ENCODE assay signal across 23 cellular contexts in the genomic region with DNA sequence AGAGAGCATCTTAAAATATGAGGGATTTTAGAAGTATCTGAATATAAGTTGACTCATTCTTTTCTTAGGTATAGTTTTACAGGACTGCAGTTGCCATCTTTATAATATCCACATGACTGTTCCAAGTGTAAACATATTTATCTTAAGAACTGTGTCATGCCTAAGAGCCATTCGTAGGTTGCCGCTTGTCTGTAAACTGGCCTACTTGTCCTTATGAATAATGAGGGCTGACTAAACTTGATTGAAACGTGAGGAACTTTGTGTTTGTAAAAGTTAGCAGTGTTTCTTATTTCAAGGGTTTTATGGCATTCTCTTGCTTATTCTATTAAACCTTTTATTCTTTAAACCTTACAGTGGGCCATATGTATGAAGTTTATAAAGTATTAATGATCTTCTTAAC.
DNase-seq lines count a peak whose midpoint lies in the region; ATAC-seq and TF ChIP-seq lines count a peak whose summit lies in the region.
"Had no signal": no experiment of that assay in that cellular context is flagged by ENCODE, and none has a peak within 500 bp of the region (broad histone marks: within the 10 kb centered on the region; RNA-seq: fewer than 3 reads in every experiment).

No MANE protein-coding gene starts in this region.

- H4K20me1 ChIP-seq in smooth muscle cell (ENCODE audit: low read depth), result no peaks in the 10 kb centered on the region

- H3K9me3 ChIP-seq in cardiac muscle cell (ENCODE audit: low read depth) (no peaks in the 10 kb centered on the region), heart right ventricle (peaks cover 0 to 6% (median 0%) of the 10 kb centered on the region in 11 donors), smooth muscle cell (replicated peaks; ENCODE audit: low read depth) (no peaks in the 10 kb centered on the region), testis (no peaks in the 10 kb centered on the region)
- H3K9me3 ChIP-seq: Caco-2, SJCRH30 had no signal

- H3K27me3 ChIP-seq in cardiac muscle cell (no peaks in the 10 kb centered on the region), heart right ventricle (no peaks in the 10 kb centered on the region), smooth muscle cell (ENCODE audit: low read depth) (no peaks in the 10 kb centered on the region), testis (no peaks in the 10 kb centered on the region)
- H3K27me3 ChIP-seq: SJCRH30 had no signal

- H3F3A ChIP-seq in smooth muscle cell (ENCODE audit: low read depth), result no peaks in the 10 kb centered on the region

- H3K9ac ChIP-seq in smooth muscle cell (ENCODE audit: low read depth), result no peak overlapping the region

- TF ChIP-seq CTCF in cardiac muscle cell (IDR thresholded peaks at IDR 0.05; ENCODE audit: low read depth, low read length), result no peak
- no peak for TF ChIP-seq CTCF in heart right ventricle (IDR thresholded peaks at IDR 0.05)
- TF ChIP-seq CTCF in fibroblast of the aortic adventitia (IDR thresholded peaks at IDR 0.05; ENCODE audit: insufficient read depth, low read length), result no peak
- no peak for TF ChIP-seq CTCF in smooth muscle cell (IDR thresholded peaks at IDR 0.05; ENCODE audit: borderline replicate concordance, insufficient read depth, poor library complexity, severe bottlenecking)
- no peak for TF ChIP-seq CTCF in testis (IDR thresholded peaks at IDR 0.05)

- DNase-seq in cardiac muscle cell (ENCODE audit: low read depth in 1 of 2, low spot score in 1 of 2) (peak in 1 of 2 donors; percentile 23), heart right ventricle (no peak), astrocyte of the hippocampus (ENCODE audit: low read depth, low spot score) (peak; percentile 15), fibroblast of the aortic adventitia (ENCODE audit: low read depth) (peak; percentile 36), smooth muscle cell (lab: John Stamatoyannopoulos, UW; ENCODE audit: unreplicated experiment) (no peak), testis (no peak), NCI-H1048 (lab: John Stamatoyannopoulos, UW) (no peak)
- DNase-seq: activated CD4-positive, alpha-beta T cell treated with anti-CD3 and anti-CD28 coated beads for 48 hours; activated naive CD8-positive, alpha-beta T cell treated with anti-CD3 and anti-CD28 coated beads, Interleukin-2, amount 10 ng/mL, durations not matched to agents 7 days and 5 days; Caco-2; dermis blood vessel endothelial cell; DND-41; kidney glomerular epithelial cell; NCI-H2081 treated with DMSO at 0.1 percent for 48 hours; NCI-H446; SJCRH30; stimulated activated CD4-positive, alpha-beta T cell treated with anti-CD3 and anti-CD28 coated beads, Interleukin-15, amount 100 ng/mL, for 24 hours; stimulated activated CD8-positive, alpha-beta memory T cell treated with anti-CD3 and anti-CD28 coated beads, Interleukin-4, amount 100 ng/mL, for 48 hours; T-cell; trophoblast cell had no signal

- ATAC-seq in heart right ventricle (no peak), HG03469 (IDR thresholded peaks at IDR 0.05; ENCODE audit: unreplicated experiment) (no peak)
- ATAC-seq: activated T-helper 17 cell treated with anti-CD3 and anti-CD28 coated beads, Interleukin-2, amount 50 U/mL, for 72 hours; HepG2; T-cell had no signal

- 45 to 48% methylated on average over 3 of the region's 3 CpGs for WGBS in heart right ventricle, 2 donors
- 31% methylated on average over 3 of the region's 3 CpGs for WGBS in smooth muscle cell (ENCODE audit: low lambda C conversion rate)
- WGBS in testis, 2 donors, result 75 to 94% methylated on average over 3 of the region's 3 CpGs

- H3K4me3 ChIP-seq in cardiac muscle cell (no peak overlapping the region), heart right ventricle (no peak overlapping the region), fibroblast of the aortic adventitia (ENCODE audit: low read depth, low read length) (no peak overlapping the region), smooth muscle cell (no peak overlapping the region), testis (no peak overlapping the region)
- H3K4me3 ChIP-seq: SJCRH30 had no signal

- H2AFZ ChIP-seq in smooth muscle cell (ENCODE audit: low read depth), result no peak overlapping the region

- H3K4me1 ChIP-seq in cardiac muscle cell (ENCODE audit: low read depth) (peaks cover 17% of the 10 kb centered on the region), heart right ventricle (peaks cover 0 to 16% (median 12%) of the 10 kb centered on the region in 9 donors), smooth muscle cell (ENCODE audit: low read depth) (no peaks in the 10 kb centered on the region), testis (peaks cover under 1% of the 10 kb centered on the region)
- H3K4me1 ChIP-seq: Caco-2, SJCRH30 had no signal

- H3K36me3 ChIP-seq in cardiac muscle cell, result no peaks in the 10 kb centered on the region
- H3K36me3 ChIP-seq in heart right ventricle, result peaks cover 0 to 11% (median 0%) of the 10 kb centered on the region in 9 donors
- no peaks in the 10 kb centered on the region for H3K36me3 ChIP-seq in smooth muscle cell (ENCODE audit: low read depth)
- no peaks in the 10 kb centered on the region for H3K36me3 ChIP-seq in testis (ENCODE audit: low read depth, missing control alignments)
- H3K36me3 ChIP-seq: SJCRH30 had no signal

- H3K79me2 ChIP-seq in smooth muscle cell (ENCODE audit: low read depth), result peaks cover 4% of the 10 kb centered on the region

- intact Hi-C loops in heart right ventricle (cut with DNase I) (no loop called here), testis (cut with DNase I; ENCODE audit: low total_unique reads) (no loop called here)

- H3K4me2 ChIP-seq in smooth muscle cell, result peak overlapping the region; percentile 20

- H3K27ac ChIP-seq in cardiac muscle cell (peak overlapping the region; percentile 27), heart right ventricle (peak overlapping the region in 1 of 10 donors; percentile 11), smooth muscle cell (ENCODE audit: low read depth) (peak overlapping the region; percentile 54), testis (no peak overlapping the region)
- H3K27ac ChIP-seq: SJCRH30 had no signal

- no peak for TF ChIP-seq POLR2A in testis (IDR thresholded peaks at IDR 0.05)

Comparison
In these comparisons a context has a peak if more than half of its experiments do, and no peak if none do; other contexts are left out.
1. DNase-seq: peak in astrocyte of the hippocampus (single experiment) and fibroblast of the aortic adventitia (single experiment); none in heart right ventricle (0 of 2), smooth muscle cell (single experiment), testis (single experiment) and NCI-H1048 (single experiment).
2. H3K27ac ChIP-seq: peak in cardiac muscle cell (single experiment) and smooth muscle cell (single experiment); none in testis (0 of 2).